Comparison of ENCODE assay signal across 1 cellular context in the genomic region with DNA sequence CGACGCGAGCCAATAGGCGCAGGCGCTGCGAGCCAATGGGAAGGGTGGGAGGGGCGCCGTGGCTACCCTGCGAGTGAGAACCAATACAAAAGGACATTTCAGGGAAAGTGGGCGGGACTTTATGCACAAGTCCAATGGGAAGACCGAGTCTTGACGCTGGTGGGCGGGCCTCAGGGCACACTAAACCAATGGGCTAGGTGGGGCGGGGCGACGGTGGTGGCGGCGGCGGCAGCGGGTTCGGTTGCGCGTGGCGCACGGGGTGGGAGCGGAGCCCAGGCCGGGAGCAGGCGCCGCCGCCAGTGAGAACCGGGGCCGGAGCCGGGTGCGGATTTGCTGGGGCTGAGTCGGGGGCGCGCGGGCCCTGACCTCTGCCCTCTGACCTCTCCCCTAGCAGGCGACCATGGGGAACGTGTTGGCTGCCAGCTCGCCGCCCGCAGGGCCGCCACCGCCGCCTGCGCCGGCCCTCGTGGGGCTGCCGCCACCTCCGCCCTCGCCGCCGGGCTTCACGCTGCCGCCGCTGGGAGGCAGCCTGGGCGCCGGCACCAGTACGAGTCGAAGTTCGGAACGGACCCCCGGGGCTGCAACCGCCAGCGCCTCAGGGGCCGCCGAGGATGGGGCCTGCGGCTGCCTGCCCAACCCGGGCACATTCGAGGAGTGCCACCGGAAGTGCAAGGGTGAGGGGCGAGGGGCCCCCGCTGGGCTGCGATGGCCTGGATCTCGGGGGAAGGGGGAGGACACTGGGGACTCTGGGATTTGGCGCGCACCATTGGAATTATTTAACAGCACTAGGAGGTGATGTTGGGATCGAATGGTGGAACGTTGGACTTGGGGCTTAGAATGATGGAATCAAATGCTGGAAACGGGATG.
TF ChIP-seq lines count a peak whose summit lies in the region.

Gene TOMM40 (plus strand): TSS at position 239 of the 867 bp plus-strand sequence. CDS start 162 bp downstream, at position 401.

TF ChIP-seq in GM12878, 131 proteins besides CTCF, POLR2A, EP300 and RAD21 (continued from another document):
- TF ChIP-seq, protein P1, sequence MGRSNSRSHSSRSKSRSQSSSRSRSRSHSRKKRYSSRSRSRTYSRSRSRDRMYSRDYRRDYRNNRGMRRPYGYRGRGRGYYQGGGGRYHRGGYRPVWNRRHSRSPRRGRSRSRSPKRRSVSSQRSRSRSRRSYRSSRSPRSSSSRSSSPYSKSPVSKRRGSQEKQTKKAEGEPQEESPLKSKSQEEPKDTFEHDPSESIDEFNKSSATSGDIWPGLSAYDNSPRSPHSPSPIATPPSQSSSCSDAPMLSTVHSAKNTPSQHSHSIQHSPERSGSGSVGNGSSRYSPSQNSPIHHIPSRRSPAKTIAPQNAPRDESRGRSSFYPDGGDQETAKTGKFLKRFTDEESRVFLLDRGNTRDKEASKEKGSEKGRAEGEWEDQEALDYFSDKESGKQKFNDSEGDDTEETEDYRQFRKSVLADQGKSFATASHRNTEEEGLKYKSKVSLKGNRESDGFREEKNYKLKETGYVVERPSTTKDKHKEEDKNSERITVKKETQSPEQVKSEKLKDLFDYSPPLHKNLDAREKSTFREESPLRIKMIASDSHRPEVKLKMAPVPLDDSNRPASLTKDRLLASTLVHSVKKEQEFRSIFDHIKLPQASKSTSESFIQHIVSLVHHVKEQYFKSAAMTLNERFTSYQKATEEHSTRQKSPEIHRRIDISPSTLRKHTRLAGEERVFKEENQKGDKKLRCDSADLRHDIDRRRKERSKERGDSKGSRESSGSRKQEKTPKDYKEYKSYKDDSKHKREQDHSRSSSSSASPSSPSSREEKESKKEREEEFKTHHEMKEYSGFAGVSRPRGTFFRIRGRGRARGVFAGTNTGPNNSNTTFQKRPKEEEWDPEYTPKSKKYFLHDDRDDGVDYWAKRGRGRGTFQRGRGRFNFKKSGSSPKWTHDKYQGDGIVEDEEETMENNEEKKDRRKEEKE (IDR thresholded peaks at IDR 0.05) = no peak
- TF ChIP-seq SRF (IDR thresholded peaks at IDR 0.05; ENCODE audit: low read depth in 2 of 2, low read length in 2 of 2) (no peak), ZNF207 (IDR thresholded peaks at IDR 0.05; ENCODE audit: borderline replicate concordance) (peak; percentile 74; the same call in 1 of the 2 replicates), RCOR1 (conservative IDR thresholded peaks at IDR 0.05; ENCODE audit: low read depth, low read length) (no peak), HCFC1 (IDR thresholded peaks at IDR 0.05; ENCODE audit: low read length) (peak; percentile 56), FOS (IDR thresholded peaks at IDR 0.05; ENCODE audit: borderline replicate concordance, extremely low read depth, insufficient read length) (peak; percentile 58), NR2C2 (IDR thresholded peaks at IDR 0.05; ENCODE audit: borderline replicate concordance, control insufficient read depth, insufficient read length, low read depth) (no peak), EZH2 (IDR thresholded peaks at IDR 0.05; ENCODE audit: borderline replicate concordance, control insufficient read depth, low read depth, low read length) (no peak), CREB1 (IDR thresholded peaks at IDR 0.05; ENCODE audit: low read depth) (peak; percentile 81; the same call in 1 of the 2 replicates), ELK1 (IDR thresholded peaks at IDR 0.05; ENCODE audit: low read depth, low read length) (no peak), ZNF24 (IDR thresholded peaks at IDR 0.05) (no peak), REST (IDR thresholded peaks at IDR 0.05; ENCODE audit: low read depth, low read length) (no peak), HDAC6 (IDR thresholded peaks at IDR 0.05; ENCODE audit: unreplicated experiment) (no peak), YY1 (IDR thresholded peaks at IDR 0.05; ENCODE audit: low read depth, low read length) (peak; percentile 26; the same call in 1 of the 2 replicates), IRF4 (IDR thresholded peaks at IDR 0.05; ENCODE audit: low read depth, low read length) (no peak), MEF2A (IDR thresholded peaks at IDR 0.05; ENCODE audit: insufficient read depth, low read depth, low read length) (no peak), SMC3 (IDR thresholded peaks at IDR 0.05; ENCODE audit: borderline replicate concordance, low read length) (no peak), ZNF217 (IDR thresholded peaks at IDR 0.05) (peak; percentile 28; the same call in 1 of the 2 replicates), NFIC (IDR thresholded peaks at IDR 0.05; ENCODE audit: low read depth, low read length) (no peak), BRCA1 (IDR thresholded peaks at IDR 0.05; ENCODE audit: low read depth, low read length) (no peak), RUNX3 (IDR thresholded peaks at IDR 0.05; ENCODE audit: low read length) (no peak; the same call in 1 of the 2 replicates), NFXL1 (IDR thresholded peaks at IDR 0.05; ENCODE audit: borderline replicate concordance) (no peak), NR2F1 (conservative IDR thresholded peaks at IDR 0.05) (peak; percentile 90), POLR2AphosphoS5 (IDR thresholded peaks at IDR 0.05; ENCODE audit: low read length) (peak; percentile 43; the same call in 1 of the 2 replicates), E2F4 (IDR thresholded peaks at IDR 0.05; ENCODE audit: low read depth, low read length) (no peak), BACH1 (IDR thresholded peaks at IDR 0.05; ENCODE audit: borderline replicate concordance) (peak; percentile 85; the same call in 1 of the 2 replicates), ATF3 (IDR thresholded peaks at IDR 0.05; ENCODE audit: borderline replicate concordance, extremely low read depth, low read depth, low read length) (no peak), EED (IDR thresholded peaks at IDR 0.05; ENCODE audit: low read depth) (no peak), TARDBP (IDR thresholded peaks at IDR 0.05; ENCODE audit: borderline replicate concordance) (no peak), CHD4 (IDR thresholded peaks at IDR 0.05) (no peak), NFYA (IDR thresholded peaks at IDR 0.05; ENCODE audit: borderline replicate concordance, low read depth, low read length) (no peak), IKZF1 (conservative IDR thresholded peaks at IDR 0.05) (peak; percentile 58)
- TF ChIP-seq, protein P2, sequence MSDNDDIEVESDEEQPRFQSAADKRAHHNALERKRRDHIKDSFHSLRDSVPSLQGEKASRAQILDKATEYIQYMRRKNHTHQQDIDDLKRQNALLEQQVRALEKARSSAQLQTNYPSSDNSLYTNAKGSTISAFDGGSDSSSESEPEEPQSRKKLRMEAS (IDR thresholded peaks at IDR 0.05; ENCODE audit: low read depth, low read length) = peak; percentile 87
- TF ChIP-seq, protein P3, sequence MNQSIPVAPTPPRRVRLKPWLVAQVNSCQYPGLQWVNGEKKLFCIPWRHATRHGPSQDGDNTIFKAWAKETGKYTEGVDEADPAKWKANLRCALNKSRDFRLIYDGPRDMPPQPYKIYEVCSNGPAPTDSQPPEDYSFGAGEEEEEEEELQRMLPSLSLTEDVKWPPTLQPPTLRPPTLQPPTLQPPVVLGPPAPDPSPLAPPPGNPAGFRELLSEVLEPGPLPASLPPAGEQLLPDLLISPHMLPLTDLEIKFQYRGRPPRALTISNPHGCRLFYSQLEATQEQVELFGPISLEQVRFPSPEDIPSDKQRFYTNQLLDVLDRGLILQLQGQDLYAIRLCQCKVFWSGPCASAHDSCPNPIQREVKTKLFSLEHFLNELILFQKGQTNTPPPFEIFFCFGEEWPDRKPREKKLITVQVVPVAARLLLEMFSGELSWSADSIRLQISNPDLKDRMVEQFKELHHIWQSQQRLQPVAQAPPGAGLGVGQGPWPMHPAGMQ (IDR thresholded peaks at IDR 0.05; ENCODE audit: borderline replicate concordance) = no peak
- TF ChIP-seq, protein P4, sequence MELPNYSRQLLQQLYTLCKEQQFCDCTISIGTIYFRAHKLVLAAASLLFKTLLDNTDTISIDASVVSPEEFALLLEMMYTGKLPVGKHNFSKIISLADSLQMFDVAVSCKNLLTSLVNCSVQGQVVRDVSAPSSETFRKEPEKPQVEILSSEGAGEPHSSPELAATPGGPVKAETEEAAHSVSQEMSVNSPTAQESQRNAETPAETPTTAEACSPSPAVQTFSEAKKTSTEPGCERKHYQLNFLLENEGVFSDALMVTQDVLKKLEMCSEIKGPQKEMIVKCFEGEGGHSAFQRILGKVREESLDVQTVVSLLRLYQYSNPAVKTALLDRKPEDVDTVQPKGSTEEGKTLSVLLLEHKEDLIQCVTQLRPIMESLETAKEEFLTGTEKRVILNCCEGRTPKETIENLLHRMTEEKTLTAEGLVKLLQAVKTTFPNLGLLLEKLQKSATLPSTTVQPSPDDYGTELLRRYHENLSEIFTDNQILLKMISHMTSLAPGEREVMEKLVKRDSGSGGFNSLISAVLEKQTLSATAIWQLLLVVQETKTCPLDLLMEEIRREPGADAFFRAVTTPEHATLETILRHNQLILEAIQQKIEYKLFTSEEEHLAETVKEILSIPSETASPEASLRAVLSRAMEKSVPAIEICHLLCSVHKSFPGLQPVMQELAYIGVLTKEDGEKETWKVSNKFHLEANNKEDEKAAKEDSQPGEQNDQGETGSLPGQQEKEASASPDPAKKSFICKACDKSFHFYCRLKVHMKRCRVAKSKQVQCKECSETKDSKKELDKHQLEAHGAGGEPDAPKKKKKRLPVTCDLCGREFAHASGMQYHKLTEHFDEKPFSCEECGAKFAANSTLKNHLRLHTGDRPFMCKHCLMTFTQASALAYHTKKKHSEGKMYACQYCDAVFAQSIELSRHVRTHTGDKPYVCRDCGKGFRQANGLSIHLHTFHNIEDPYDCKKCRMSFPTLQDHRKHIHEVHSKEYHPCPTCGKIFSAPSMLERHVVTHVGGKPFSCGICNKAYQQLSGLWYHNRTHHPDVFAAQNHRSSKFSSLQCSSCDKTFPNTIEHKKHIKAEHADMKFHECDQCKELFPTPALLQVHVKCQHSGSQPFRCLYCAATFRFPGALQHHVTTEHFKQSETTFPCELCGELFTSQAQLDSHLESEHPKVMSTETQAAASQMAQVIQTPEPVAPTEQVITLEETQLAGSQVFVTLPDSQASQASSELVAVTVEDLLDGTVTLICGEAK (IDR thresholded peaks at IDR 0.05; ENCODE audit: borderline replicate concordance) = no peak
